In the genomic region with DNA sequence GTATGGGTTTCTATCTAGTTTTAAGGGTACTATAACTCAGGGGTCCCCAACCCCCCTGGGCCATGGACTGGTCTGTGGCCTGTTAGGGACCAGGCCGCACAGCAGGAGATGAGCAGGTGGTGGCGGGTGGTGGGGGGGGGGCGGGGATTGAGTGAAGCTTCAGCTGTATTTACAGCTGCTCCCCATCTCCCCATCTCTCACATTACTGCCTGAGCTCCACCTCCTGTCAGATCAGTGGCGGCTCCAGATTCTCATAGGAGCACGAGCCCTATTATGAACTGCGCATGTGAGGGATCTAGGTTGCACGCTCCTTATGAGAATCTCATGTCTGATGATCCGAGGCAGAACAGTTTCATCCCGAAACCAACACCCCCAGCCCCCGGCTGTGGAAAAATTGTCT, we compare ENCODE assay signal across 14 cellular contexts.
"Had no signal": no experiment of that assay in that cellular context is flagged by ENCODE, and none has a peak within 500 bp of the region (broad histone marks: within the 10 kb centered on the region; RNA-seq: fewer than 3 reads in every experiment).

No MANE protein-coding gene starts in this region.

- H3K36me3 Mint-ChIP-seq: natural killer cell had no signal

- H3K4me1 ChIP-seq: ascending aorta, uterus had no signal

- H3K27ac Mint-ChIP-seq: activated CD4-positive, alpha-beta T cell treated with anti-CD3 and anti-CD28 coated beads, Interleukin-2, amount 10 ng/mL, durations not matched to agents 7 days and 5 days; activated naive CD8-positive, alpha-beta T cell treated with anti-CD3 and anti-CD28 coated beads, Interleukin-2, amount 50 U/mL, for 24 hours; natural killer cell had no signal

- H3K27ac ChIP-seq: ascending aorta, dorsolateral prefrontal cortex, right atrium auricular region, stomach, thyroid gland, uterus had no signal

- H3K36me3 ChIP-seq: ascending aorta, right atrium auricular region, stomach, thyroid gland, uterus had no signal

- DNase-seq: activated CD4-positive, alpha-beta T cell treated with anti-CD3 and anti-CD28 coated beads, Interleukin-2, amount 10 ng/mL, durations not matched to agents 7 days and 5 days; activated CD4-positive, CD25-positive, alpha-beta regulatory T cell; activated CD8-positive, alpha-beta memory T cell treated with anti-CD3 and anti-CD28 coated beads for 24 hours; activated naive CD4-positive, alpha-beta T cell treated with Interleukin-2 at 50 U/mL for 16 hours; activated naive CD8-positive, alpha-beta T cell treated with anti-CD3 and anti-CD28 coated beads, Interleukin-2, amount 50 U/mL, for 24 hours; dorsolateral prefrontal cortex; left cardiac atrium; natural killer cell; small intestine; stomach; thyroid gland; uterus had no signal

- H3K9me3 ChIP-seq: ascending aorta, right atrium auricular region, stomach, thyroid gland, uterus had no signal

- H3K27me3 ChIP-seq: ascending aorta, right atrium auricular region, stomach, thyroid gland, uterus had no signal

- ATAC-seq: activated naive CD8-positive, alpha-beta T cell treated with anti-CD3 and anti-CD28 coated beads, Interleukin-2, amount 50 U/mL, for 24 hours; left cardiac atrium; natural killer cell had no signal

- H3K4me3 Mint-ChIP-seq: activated CD4-positive, alpha-beta T cell treated with anti-CD3 and anti-CD28 coated beads, Interleukin-2, amount 10 ng/mL, durations not matched to agents 7 days and 5 days; activated naive CD8-positive, alpha-beta T cell treated with anti-CD3 and anti-CD28 coated beads, Interleukin-2, amount 50 U/mL, for 24 hours; natural killer cell had no signal

- H3K9me3 Mint-ChIP-seq: activated CD4-positive, alpha-beta T cell treated with anti-CD3 and anti-CD28 coated beads, Interleukin-2, amount 10 ng/mL, durations not matched to agents 7 days and 5 days; natural killer cell had no signal

- H3K4me3 ChIP-seq: ascending aorta, dorsolateral prefrontal cortex, right atrium auricular region, stomach, thyroid gland, uterus had no signal
